Comparison of ENCODE assay signal across 21 cellular contexts in genomic region chr4:128544277-128544676, GRCh38.
"Had no signal": no experiment of that assay in that cellular context is flagged by ENCODE, and none has a peak within 500 bp of the region (broad histone marks: within the 10 kb centered on the region; RNA-seq: fewer than 3 reads in every experiment).

No MANE protein-coding gene starts in this region.

- H3K27ac ChIP-seq: SK-N-MC had no signal

- H3K4me3 ChIP-seq: SK-N-MC had no signal

- DNase-seq: activated CD4-positive, alpha-beta memory T cell treated with anti-CD3 and anti-CD28 coated beads, Interleukin-2, amount 10 ng/mL, durations not matched to agents 7 days and 5 days; activated CD4-positive, alpha-beta T cell treated with anti-CD3 and anti-CD28 coated beads for 36 hours; activated CD4-positive, alpha-beta T cell treated with anti-CD3 and anti-CD28 coated beads, Interleukin-2, amount 50 U/mL, for 1 hour; activated gamma-delta T cell; activated naive CD4-positive, alpha-beta T cell treated with anti-CD3 and anti-CD28 coated beads for 36 hours; activated T-cell treated with anti-CD3 and anti-CD28 coated beads for 4 hours; activated T-cell treated with anti-CD3 and anti-CD28 coated beads, Interleukin-2, amount 50 U/mL, for 48 hours; amygdala; Kasumi-1; NCI-H1048; NCI-H146; NCI-H187 treated with DMSO at 0.1 percent for 48 hours; NCI-H2081 treated with DMSO at 0.1 percent for 48 hours; NCI-H446; NCI-H524; PC-3; T-cell; T-helper 2 cell; T1000 had no signal

- ATAC-seq: activated CD4-positive, alpha-beta T cell treated with anti-CD3 and anti-CD28 coated beads for 36 hours; activated T-helper 17 cell treated with anti-CD3 and anti-CD28 coated beads, Interleukin-2, amount 50 U/mL, for 72 hours; PC-3; T-cell had no signal
